Comparison of ENCODE assay signal across 12 cellular contexts in the genomic region with DNA sequence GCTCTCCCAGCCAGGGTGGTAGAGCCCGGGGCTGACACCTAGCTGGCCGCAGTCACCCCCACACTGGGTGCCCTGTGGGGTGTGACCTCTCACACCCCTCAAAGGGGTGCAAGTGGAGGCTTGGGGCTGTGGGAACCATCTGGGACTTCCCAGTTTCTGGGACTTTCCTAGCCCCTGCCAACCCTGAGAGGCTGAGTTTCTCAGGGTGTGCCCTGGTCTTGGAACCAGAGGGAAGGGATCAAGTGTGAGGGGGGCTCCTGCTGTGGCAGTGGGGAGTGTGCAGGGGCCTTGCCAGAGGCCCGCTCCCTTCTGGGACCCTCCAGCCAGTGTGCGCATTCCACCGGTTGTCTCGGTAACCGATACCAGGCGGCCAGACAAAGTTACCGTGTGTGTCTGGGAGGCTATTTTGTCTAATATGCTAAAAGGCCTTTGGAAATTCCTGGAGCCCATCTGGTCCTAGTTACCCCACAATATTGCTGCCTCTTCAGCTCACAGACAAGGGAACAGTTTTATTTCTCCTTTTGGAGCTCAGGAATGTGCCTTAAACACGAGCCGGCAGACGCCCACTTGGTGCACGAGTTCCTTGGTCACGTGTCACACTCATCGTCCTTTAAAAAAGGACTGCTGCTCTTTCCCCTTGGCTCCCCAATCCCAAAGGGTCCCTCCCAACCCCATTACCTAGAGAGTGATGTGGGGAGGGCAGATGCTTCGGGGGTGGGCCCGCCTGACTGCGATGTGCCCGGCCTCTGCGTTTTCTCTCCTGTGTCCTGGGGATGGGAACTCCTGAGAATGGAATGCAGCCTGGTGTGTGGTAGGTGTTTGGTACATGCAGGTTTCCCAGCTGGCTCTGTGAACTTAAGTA. TPM values are rescaled to one million over a fixed set of nuclear protein-coding genes. Genes with fewer than 3 reads are reported as not detected.
DNase-seq lines count a peak whose midpoint lies in the region; ATAC-seq, FAIRE-seq and TF ChIP-seq lines count a peak whose summit lies in the region.
"Had no signal": no experiment of that assay in that cellular context is flagged by ENCODE, and none has a peak within 500 bp of the region (broad histone marks: within the 10 kb centered on the region; RNA-seq: fewer than 3 reads in every experiment).

No MANE protein-coding gene starts in this region.

- no peak overlapping the region for H3K4me3 Mint-ChIP-seq in astrocyte (ENCODE audit: unreplicated experiment)
- H3K4me3 Mint-ChIP-seq: naive thymus-derived CD4-positive, alpha-beta T cell had no signal

- in situ Hi-C loops in gastrocnemius medialis (cut with MboI; ENCODE audit: low sequenced_read_pairs in 4 of 4), result no loop called here

- no peak for TF ChIP-seq CTCF in astrocyte (IDR thresholded peaks at IDR 0.05; ENCODE audit: insufficient read depth, low read depth, low read length)
- TF ChIP-seq CTCF in gastroesophageal sphincter (IDR thresholded peaks at IDR 0.05), result no peak
- TF ChIP-seq CTCF in gastrocnemius medialis (IDR thresholded peaks at IDR 0.05 in 4 of 5, conservative IDR thresholded peaks at IDR 0.05 in 1 of 5), result no peak

- H3K36me3 ChIP-seq in astrocyte (ENCODE audit: insufficient read depth, low read length) (no peaks in the 10 kb centered on the region), gastroesophageal sphincter (no peaks in the 10 kb centered on the region), gastrocnemius medialis (no peaks in the 10 kb centered on the region)

- H2AFZ ChIP-seq in astrocyte (ENCODE audit: low read depth, low read length), result peak overlapping the region; percentile 11

- H3K4me3 ChIP-seq in astrocyte (ENCODE audit: insufficient read depth, low read depth, low read length), result no peak overlapping the region
- H3K4me3 ChIP-seq in gastroesophageal sphincter, result no peak overlapping the region
- H3K4me3 ChIP-seq in gastrocnemius medialis, result no peak overlapping the region

- H3K27ac Mint-ChIP-seq in astrocyte (ENCODE audit: unreplicated experiment), result peak overlapping the region; percentile 6
- H3K27ac Mint-ChIP-seq: naive thymus-derived CD4-positive, alpha-beta T cell had no signal

- TF ChIP-seq POLR2A in gastroesophageal sphincter (IDR thresholded peaks at IDR 0.05) (no peak), gastrocnemius medialis (IDR thresholded peaks at IDR 0.05) (no peak)

- H3K27me3 ChIP-seq in astrocyte (ENCODE audit: insufficient read depth, low read length), result no peaks in the 10 kb centered on the region
- no peaks in the 10 kb centered on the region for H3K27me3 ChIP-seq in gastroesophageal sphincter
- no peaks in the 10 kb centered on the region for H3K27me3 ChIP-seq in gastrocnemius medialis

- intact Hi-C loops in gastrocnemius medialis (cut with DNase I; ENCODE audit: low total_unique reads), result no loop called here

- WGBS in gastroesophageal sphincter (ENCODE audit: low coverage in 1 of 2), 2 donors, result 59% methylated on average over 7 of the region's 20 CpGs; no CpG with 5 or more reads in 1 of the 2 donors

- peaks cover 3% of the 10 kb centered on the region for H3K36me3 Mint-ChIP-seq in astrocyte (ENCODE audit: low read depth, unreplicated experiment)
- H3K36me3 Mint-ChIP-seq: naive thymus-derived CD4-positive, alpha-beta T cell had no signal

- H3K9me3 Mint-ChIP-seq in astrocyte (ENCODE audit: unreplicated experiment), result no peaks in the 10 kb centered on the region

- H3K27me3 Mint-ChIP-seq in astrocyte (ENCODE audit: low read depth, unreplicated experiment), result peaks cover 7% of the 10 kb centered on the region

- H3K9ac ChIP-seq in astrocyte (ENCODE audit: low read length), result no peak overlapping the region

- H3K4me1 Mint-ChIP-seq in astrocyte (ENCODE audit: low read depth, unreplicated experiment), result peaks cover 16% of the 10 kb centered on the region
- H3K4me1 Mint-ChIP-seq: naive thymus-derived CD4-positive, alpha-beta T cell had no signal

- H3K4me1 ChIP-seq in astrocyte (ENCODE audit: insufficient read depth, low read length) (peaks cover 7% of the 10 kb centered on the region), gastroesophageal sphincter (peaks cover 0 to 35% (median 19%) of the 10 kb centered on the region in 3 donors), gastrocnemius medialis (peaks cover 18 to 25% of the 10 kb centered on the region in 2 donors)

- no peak overlapping the region for H3K27ac ChIP-seq in astrocyte (ENCODE audit: low read depth, low read length)
- peak overlapping the region in 3 of 4 donors; percentile 10 to 51 (median 19) for H3K27ac ChIP-seq in gastroesophageal sphincter
- H3K27ac ChIP-seq in gastrocnemius medialis, result peak overlapping the region; percentile 52 to 80 (median 60)

- H4K20me1 ChIP-seq in astrocyte (ENCODE audit: insufficient read depth, low read length), result no peaks in the 10 kb centered on the region

- DNase-seq in ELF-1 (ENCODE audit: low read depth, low spot score) (peak; percentile 64), astrocyte (ENCODE audit: low read depth) (peak; percentile 29), gastrocnemius medialis (peak in 1 of 2 donors; percentile 56), OCI-M2 (lab: John Stamatoyannopoulos, UW; ENCODE audit: unreplicated experiment) (no peak)
- DNase-seq in NK-92 treated with Interleukin-12 subunit alpha and Interleukin-12 subunit beta, amount 100 ng/mL, for 24 hours (lab: John Stamatoyannopoulos, UW), result no peak
- DNase-seq: activated CD8-positive, alpha-beta memory T cell treated with anti-CD3 and anti-CD28 coated beads, Interleukin-2, amount 50 U/mL, for 4 hours; naive thymus-derived CD4-positive, alpha-beta T cell; NCI-H345; stimulated activated CD8-positive, alpha-beta memory T cell treated with anti-CD3 and anti-CD28 coated beads, Interleukin-4, amount 100 ng/mL, for 48 hours had no signal

- TF ChIP-seq EP300 in gastroesophageal sphincter (IDR thresholded peaks at IDR 0.05), result no peak

- H3K79me2 ChIP-seq in astrocyte (ENCODE audit: insufficient read depth, low read length), result no peaks in the 10 kb centered on the region

- ATAC-seq in gastroesophageal sphincter, result no peak
- peak in 1 of 2 donors; percentile 27 for ATAC-seq in gastrocnemius medialis
- ATAC-seq in HG03045 (IDR thresholded peaks at IDR 0.05; ENCODE audit: unreplicated experiment), result no peak
- no peak for ATAC-seq in GM18873 (IDR thresholded peaks at IDR 0.05; ENCODE audit: low FRiP score, unreplicated experiment)
- ATAC-seq: naive thymus-derived CD4-positive, alpha-beta T cell had no signal

- no peak for FAIRE-seq in astrocyte (lab: Jason Lieb, UNC)

- peak overlapping the region; percentile 41 for H3K4me2 ChIP-seq in astrocyte (ENCODE audit: low read length)

- H3K9me3 ChIP-seq in astrocyte (ENCODE audit: insufficient read depth, low read depth, low read length) (no peaks in the 10 kb centered on the region), gastroesophageal sphincter (no peaks in the 10 kb centered on the region), gastrocnemius medialis (no peaks in the 10 kb centered on the region)

RNA-seq across cellular contexts. Expression of a gene that starts 33.2 kb away (rescaled TPM):
- total RNA-seq in astrocyte (8.6 and 9.5 TPM in 2 replicates), gastroesophageal sphincter (10 to 100 TPM; 22.3 to 37.1 (median 30.0) TPM), gastrocnemius medialis (10 to 100 TPM; 13.0 to 40.4 (median 15.8) TPM)

RNA-seq across cellular contexts. Expression of a gene that starts 35.6 kb away (rescaled TPM):
- total RNA-seq in astrocyte (36.6 and 57.3 TPM in 2 replicates), gastroesophageal sphincter (100 to 1,000 TPM in 3 of 4 donors, 10 to 100 TPM in 1; 85.9 to 187 (median 117) TPM), gastrocnemius medialis (10 to 100 TPM; 28.9 to 45.7 (median 34.0) TPM)

Comparison
In these comparisons a context has a peak if more than half of its experiments do, and no peak if none do; other contexts are left out.
1. DNase-seq: peak in ELF-1 (single experiment) and astrocyte (single experiment); none in OCI-M2 (single experiment) and NK-92 treated with Interleukin-12 subunit alpha and Interleukin-12 subunit beta, amount 100 ng/mL, for 24 hours (single experiment).